8 cellular contexts compared by ENCODE assay signal in the genomic region with DNA sequence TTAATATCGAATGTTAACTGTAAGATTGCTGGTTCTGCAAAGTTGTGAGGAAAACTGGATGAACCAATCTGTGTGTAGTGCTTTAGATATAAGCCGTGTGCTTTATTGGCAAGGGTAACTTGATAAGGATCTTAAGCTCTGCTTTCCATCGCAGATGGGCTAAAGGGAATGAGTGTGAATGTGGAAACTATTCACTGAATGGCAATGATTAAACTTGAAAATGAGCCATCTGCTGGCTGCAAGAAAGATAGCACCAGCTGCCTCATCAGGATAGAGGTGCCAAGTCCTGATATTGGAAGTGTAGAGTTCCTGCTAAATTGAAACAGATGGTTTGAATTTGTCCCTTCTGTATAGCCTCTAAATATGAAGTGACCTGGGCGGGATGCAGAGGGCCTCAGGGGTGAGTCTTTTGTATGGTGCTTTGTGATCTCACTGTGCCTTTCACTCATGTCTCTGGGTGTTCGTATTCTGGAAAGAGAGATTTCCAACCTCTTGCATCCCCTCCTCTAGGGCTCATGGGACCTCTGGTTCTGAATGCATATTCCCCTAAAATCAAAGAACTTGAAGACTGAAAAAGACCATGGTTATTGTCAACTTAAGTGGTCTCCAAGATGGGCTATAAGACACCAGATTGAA. TPM values are rescaled to one million over a fixed set of nuclear protein-coding genes. Genes with fewer than 3 reads are reported as not detected.
A peak's percentile ranks its signal among the peaks of the same experiment; 100 is the strongest.
DNase-seq lines count a peak whose midpoint lies in the region; ATAC-seq and TF ChIP-seq lines count a peak whose summit lies in the region.

No MANE protein-coding gene starts in this region.

- H3K27me3 Mint-ChIP-seq in brain, result peaks cover 8% of the 10 kb centered on the region

- TF ChIP-seq POLR2A in NB4 (IDR thresholded peaks at IDR 0.05; ENCODE audit: extremely low read depth, insufficient read length), result no peak

- peak overlapping the region in 2 of 5 experiments; percentile 25 to 33 for H3K4me3 Mint-ChIP-seq in brain

- no peak for ATAC-seq in HG02981 (IDR thresholded peaks at IDR 0.05; ENCODE audit: unreplicated experiment)
- ATAC-seq in HG03521 (IDR thresholded peaks at IDR 0.05; ENCODE audit: unreplicated experiment), result no peak

- no peaks in the 10 kb centered on the region for H3K36me3 Mint-ChIP-seq in brain

- H3K4me3 ChIP-seq in NB4 (ENCODE audit: low read depth, low read length), result no peak overlapping the region

- TF ChIP-seq CTCF in NB4 (IDR thresholded peaks at IDR 0.05; ENCODE audit: low read depth, low read length) (peak; percentile 66), brain (conservative IDR thresholded peaks at IDR 0.05) (peak; percentile 37 to 70)

- no peaks in the 10 kb centered on the region for H3K4me1 Mint-ChIP-seq in brain

- peaks cover 0 to 3% (median 0%) of the 10 kb centered on the region in 5 experiments for H3K9me3 Mint-ChIP-seq in brain

- H3K27ac Mint-ChIP-seq in brain, result peak overlapping the region in 3 of 5 experiments; percentile 37 to 93 (median 70)

- peak; percentile 17 for DNase-seq in NCI-H2171 treated with DMSO at 0.1 percent for 48 hours (lab: John Stamatoyannopoulos, UW)
- DNase-seq in NCI-H2171 (lab: John Stamatoyannopoulos, UW), result no peak
- DNase-seq in NB4 (ENCODE audit: low read depth), result peak; percentile 54
- peak; percentile 47 for DNase-seq in medulla oblongata (ENCODE audit: extremely low spot score)
- DNase-seq in mucosa of gallbladder (ENCODE audit: low spot score), result no peak

RNA-seq across cellular contexts. Expression of gene FCRL3, which starts 9.2 kb away (rescaled TPM):
- polyA plus RNA-seq in brain (ENCODE audit: insufficient read depth, low read depth, low replicate concordance), result not detected
- total RNA-seq in mucosa of gallbladder, result 0.03 TPM

Comparison
In these comparisons a context has a peak if more than half of its experiments do, and no peak if none do; other contexts are left out.
1. DNase-seq: peak in NCI-H2171 treated with DMSO at 0.1 percent for 48 hours (single experiment), NB4 (single experiment) and medulla oblongata (single experiment); none in NCI-H2171 (single experiment) and mucosa of gallbladder (single experiment).